1 cellular context compared by ENCODE assay signal in the genomic region with DNA sequence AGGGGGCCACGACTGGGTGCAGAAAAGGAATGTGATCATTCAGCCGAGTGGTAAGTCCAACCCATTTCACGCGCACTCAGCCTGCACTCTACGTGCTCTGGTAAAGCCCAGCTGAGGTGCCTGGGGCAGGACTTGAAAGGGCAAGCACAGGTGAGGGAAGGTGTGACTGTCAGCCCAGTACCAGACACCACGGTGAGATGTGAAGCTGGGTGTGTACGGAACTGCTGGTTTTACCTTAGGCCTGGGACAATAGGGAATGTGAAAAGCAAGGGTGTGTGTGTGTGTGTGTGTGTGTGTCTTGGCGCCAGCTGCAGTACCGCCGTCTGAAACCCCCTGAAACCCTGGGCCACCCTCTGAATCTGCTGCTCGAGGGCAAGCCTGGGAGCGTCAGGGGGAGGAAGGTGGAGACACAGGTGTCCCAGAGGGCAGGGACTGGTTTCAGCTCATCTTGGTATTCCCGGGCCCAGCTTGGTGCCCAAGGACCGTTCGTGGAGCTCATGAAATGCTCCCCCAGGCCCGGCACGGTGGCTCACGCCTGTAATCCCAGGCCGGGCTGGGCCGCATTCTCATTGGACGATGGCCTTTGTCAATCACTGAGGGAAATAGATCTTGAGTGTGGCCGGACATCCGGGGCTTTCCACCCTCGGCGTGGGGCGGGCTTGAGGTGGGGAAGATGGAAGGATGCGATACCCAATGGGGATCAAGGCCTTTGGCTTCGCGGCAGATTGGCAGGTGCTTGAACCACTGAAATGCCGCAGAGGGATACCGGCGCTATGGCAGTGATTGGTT.
A peak's percentile ranks its signal among the peaks of the same experiment; 100 is the strongest.
TF ChIP-seq lines count a peak whose summit lies in the region.

No MANE protein-coding gene starts in this region.

TF ChIP-seq in endothelial cell of umbilical vein, 7 proteins besides CTCF, POLR2A, EP300 and RAD21:
- TF ChIP-seq MYC (IDR thresholded peaks at IDR 0.05; ENCODE audit: low read depth, low read length) (no peak), JUN (IDR thresholded peaks at IDR 0.05; ENCODE audit: borderline replicate concordance, insufficient read depth, insufficient read length, low read depth) (no peak), POLR2AphosphoS5 (IDR thresholded peaks at IDR 0.05; ENCODE audit: insufficient read depth, low read depth, low read length) (peak; percentile 61), FOS (IDR thresholded peaks at IDR 0.05; ENCODE audit: borderline replicate concordance, insufficient read depth, low read length) (no peak), EZH2 (IDR thresholded peaks at IDR 0.05; ENCODE audit: borderline replicate concordance, low read depth, low read length, severe bottlenecking) (no peak), GATA2 (IDR thresholded peaks at IDR 0.05; ENCODE audit: insufficient read depth, insufficient read length, low read depth, low read length) (no peak)
- TF ChIP-seq, protein P1, sequence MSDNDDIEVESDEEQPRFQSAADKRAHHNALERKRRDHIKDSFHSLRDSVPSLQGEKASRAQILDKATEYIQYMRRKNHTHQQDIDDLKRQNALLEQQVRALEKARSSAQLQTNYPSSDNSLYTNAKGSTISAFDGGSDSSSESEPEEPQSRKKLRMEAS (IDR thresholded peaks at IDR 0.05; ENCODE audit: insufficient read depth, insufficient read length) = no peak
TF ChIP-seq in endothelial cell of umbilical vein: peak in this region for 1.
